ENCODE assay signal across 8 cellular contexts in the genomic region with DNA sequence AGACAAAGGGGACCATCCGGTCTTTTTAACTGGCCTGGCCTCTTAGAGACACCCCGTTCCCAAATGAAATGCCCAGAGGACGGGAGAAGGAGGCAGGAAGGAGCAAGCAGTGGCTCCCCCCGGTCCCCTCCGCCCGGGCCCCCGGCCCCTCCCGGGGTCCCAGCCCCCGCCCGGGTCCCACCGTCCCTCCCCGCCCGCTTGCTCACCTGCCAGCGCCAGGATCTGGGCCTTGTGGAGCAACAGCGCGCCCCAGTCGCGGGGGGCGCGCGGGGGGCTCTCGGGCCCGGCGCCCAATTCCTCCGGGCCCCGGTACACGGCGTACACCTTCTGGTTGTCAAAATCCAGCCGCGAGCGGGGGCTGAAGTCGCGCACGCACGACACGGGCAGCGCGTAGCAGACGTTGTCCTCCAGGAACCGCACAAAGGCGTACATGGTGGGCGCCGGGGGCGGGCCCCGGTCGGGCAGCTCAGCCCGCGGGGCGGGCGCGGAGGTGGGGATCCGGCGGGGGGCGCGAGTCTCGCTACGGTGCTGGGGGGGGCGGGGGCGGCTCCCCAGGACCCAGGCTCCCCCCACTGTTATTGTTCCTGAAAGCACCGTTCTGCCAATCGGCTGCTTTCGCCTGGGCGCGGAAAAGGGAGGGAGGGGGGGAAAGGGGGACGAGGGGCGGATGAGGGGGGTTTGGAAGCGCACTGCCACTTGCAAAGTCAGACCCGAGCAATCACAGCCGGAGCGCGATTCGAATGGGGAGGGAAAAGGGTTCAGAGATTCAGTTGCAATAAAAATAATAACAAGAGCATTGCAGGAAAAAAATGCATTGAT. TPM values are rescaled to one million over a fixed set of nuclear protein-coding genes. Genes with fewer than 3 reads are reported as not detected.
DNase-seq lines count a peak whose midpoint lies in the region; ATAC-seq lines count a peak whose summit lies in the region.

A gene with protein sequence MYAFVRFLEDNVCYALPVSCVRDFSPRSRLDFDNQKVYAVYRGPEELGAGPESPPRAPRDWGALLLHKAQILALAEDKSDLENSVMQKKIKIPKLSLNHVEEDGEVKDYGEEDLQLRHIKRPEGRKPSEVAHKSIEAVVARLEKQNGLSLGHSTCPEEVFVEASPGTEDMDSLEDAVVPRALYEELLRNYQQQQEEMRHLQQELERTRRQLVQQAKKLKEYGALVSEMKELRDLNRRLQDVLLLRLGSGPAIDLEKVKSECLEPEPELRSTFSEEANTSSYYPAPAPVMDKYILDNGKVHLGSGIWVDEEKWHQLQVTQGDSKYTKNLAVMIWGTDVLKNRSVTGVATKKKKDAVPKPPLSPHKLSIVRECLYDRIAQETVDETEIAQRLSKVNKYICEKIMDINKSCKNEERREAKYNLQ (minus strand): TSS at position 492 of the 819 bp plus-strand sequence. CDS start 60 bp downstream, at position 432.

- POLR2A ChIA-PET in activated CD4-positive, alpha-beta T cell treated with anti-CD3 and anti-CD28 coated beads, Interleukin-2, amount 10 ng/mL, durations not matched to agents 7 days and 5 days (lab: Charles Lee) = no interaction called here

- no peak within 1 kb of the TSS for H3K23ac ChIP-seq in mesendoderm (ENCODE audit: low read length)

- H3K79me2 ChIP-seq in mesendoderm (ENCODE audit: control insufficient read depth, insufficient read depth, low read length) = no peaks in the 10 kb centered on the region

- peaks cover 15% of the 10 kb centered on the region for H3K27me3 Mint-ChIP-seq in activated CD4-positive, alpha-beta T cell treated with anti-CD3 and anti-CD28 coated beads, Interleukin-2, amount 10 ng/mL, durations not matched to agents 7 days and 5 days

- H3K4me3 Mint-ChIP-seq in activated CD4-positive, alpha-beta T cell treated with anti-CD3 and anti-CD28 coated beads, Interleukin-2, amount 10 ng/mL, durations not matched to agents 7 days and 5 days = peak within 1 kb of the TSS; percentile 86

- peak within 1 kb of the TSS; percentile 61 for H3K4me3 ChIP-seq in mesendoderm (ENCODE audit: low read length)

- H2BK15ac ChIP-seq in mesendoderm (replicated peaks; ENCODE audit: low read depth) = no peak within 1 kb of the TSS

- H2BK5ac ChIP-seq in mesendoderm (ENCODE audit: low read length) = no peak within 1 kb of the TSS

- CTCF ChIA-PET in activated CD4-positive, alpha-beta T cell treated with anti-CD3 and anti-CD28 coated beads, Interleukin-2, amount 10 ng/mL, durations not matched to agents 7 days and 5 days (lab: Charles Lee) = no interaction called here

- peak within 1 kb of the TSS; percentile 20 for H3K4ac ChIP-seq in mesendoderm (ENCODE audit: low read depth, low read length)

- H3K56ac ChIP-seq in mesendoderm (ENCODE audit: low read length) = peak within 1 kb of the TSS; percentile 56

- no peak within 1 kb of the TSS for H2AK5ac ChIP-seq in mesendoderm (ENCODE audit: low read length)

- peak within 1 kb of the TSS; percentile 44 for H3K9ac ChIP-seq in mesendoderm (ENCODE audit: low read length)

- no peak within 1 kb of the TSS for H4K8ac ChIP-seq in mesendoderm (ENCODE audit: low read depth, low read length)

- no CpG with 5 or more reads among the region's 72 CpGs for WGBS in mesendoderm (ENCODE audit: extremely low coverage, insufficient coverage, low lambda C conversion rate)

- H3K27ac Mint-ChIP-seq in activated CD4-positive, alpha-beta T cell treated with anti-CD3 and anti-CD28 coated beads, Interleukin-2, amount 10 ng/mL, durations not matched to agents 7 days and 5 days = peak within 1 kb of the TSS; percentile 87

- DNase-seq in GDM1 (lab: John Stamatoyannopoulos, UW) (peak; percentile 43), NCI-H1694 treated with DMSO at 0.1 percent for 48 hours (lab: John Stamatoyannopoulos, UW) (peak; percentile 75), mesendoderm (peak; percentile 80), inferior parietal cortex (ENCODE audit: extremely low spot score) (no peak)
- peak; percentile 59 for DNase-seq in activated CD4-positive, alpha-beta T cell treated with anti-CD3 and anti-CD28 coated beads, Interleukin-2, amount 10 ng/mL, durations not matched to agents 7 days and 5 days
- DNase-seq in effector CD8-positive, alpha-beta T cell (lab: John Stamatoyannopoulos, UW) = peak; percentile 73
- peak; percentile 40 for DNase-seq in stimulated activated CD8-positive, alpha-beta memory T cell treated with anti-CD3 and anti-CD28 coated beads, Interleukin-12 subunit alpha, Interleukin-12 subunit beta, amount 100 ng/mL, for 4 hours (ENCODE audit: low read depth)

- peaks cover 8% of the 10 kb centered on the region for H3K36me3 Mint-ChIP-seq in activated CD4-positive, alpha-beta T cell treated with anti-CD3 and anti-CD28 coated beads, Interleukin-2, amount 10 ng/mL, durations not matched to agents 7 days and 5 days (ENCODE audit: low read depth)

- H3K36me3 ChIP-seq in mesendoderm (ENCODE audit: control insufficient read depth, insufficient read depth, low read length) = no peaks in the 10 kb centered on the region

- no peaks in the 10 kb centered on the region for H3K79me1 ChIP-seq in mesendoderm (ENCODE audit: low read length)

- H3K4me1 ChIP-seq in mesendoderm (ENCODE audit: control insufficient read depth, low read depth, low read length) = peaks cover 3% of the 10 kb centered on the region

- ATAC-seq in GM18861 (IDR thresholded peaks at IDR 0.05; ENCODE audit: unreplicated experiment) = no peak

- H3K9me3 Mint-ChIP-seq in activated CD4-positive, alpha-beta T cell treated with anti-CD3 and anti-CD28 coated beads, Interleukin-2, amount 10 ng/mL, durations not matched to agents 7 days and 5 days = no peaks in the 10 kb centered on the region

- no peak within 1 kb of the TSS for H3K27ac ChIP-seq in mesendoderm (ENCODE audit: low read depth, low read length)

- no peak within 1 kb of the TSS for H2BK120ac ChIP-seq in mesendoderm (ENCODE audit: low read depth, low read length)

- H3K27me3 ChIP-seq in mesendoderm (ENCODE audit: insufficient read depth, low read length, poor library complexity) = no peaks in the 10 kb centered on the region

- H3K4me1 Mint-ChIP-seq in activated CD4-positive, alpha-beta T cell treated with anti-CD3 and anti-CD28 coated beads, Interleukin-2, amount 10 ng/mL, durations not matched to agents 7 days and 5 days = peaks cover 23% of the 10 kb centered on the region

- peak within 1 kb of the TSS; percentile 50 for H3K4me2 ChIP-seq in mesendoderm (ENCODE audit: low read length)

- peak within 1 kb of the TSS; percentile 96 for H3K18ac ChIP-seq in mesendoderm (ENCODE audit: low read length)

- H4K5ac ChIP-seq in mesendoderm (ENCODE audit: low read length) = no peak within 1 kb of the TSS

RNA-seq across cellular contexts. Expression of the gene that starts here (rescaled TPM):
- total RNA-seq in activated CD4-positive, alpha-beta T cell treated with anti-CD3 and anti-CD28 coated beads, Interleukin-2, amount 10 ng/mL, durations not matched to agents 7 days and 5 days = 1 to 10 TPM; 2.0 to 2.5 TPM
- polyA plus RNA-seq in mesendoderm (2013, experiment 1 of 2) = 7.6 TPM
- 9.2 TPM for polyA plus RNA-seq in mesendoderm (2013, experiment 2 of 2)
